Comparison of ENCODE assay signal across 10 cellular contexts in genomic region chr3:10198226-10198625, GRCh38. TPM values are rescaled to one million over a fixed set of nuclear protein-coding genes. Genes with fewer than 3 reads are reported as not detected.
DNase-seq lines count a peak whose midpoint lies in the region; ATAC-seq and TF ChIP-seq lines count a peak whose summit lies in the region.
"Had no signal": no experiment of that assay in that cellular context is flagged by ENCODE, and none has a peak within 500 bp of the region (broad histone marks: within the 10 kb centered on the region; RNA-seq: fewer than 3 reads in every experiment).

No MANE protein-coding gene starts in this region.

- peak overlapping the region; percentile 92 for H3K4me2 ChIP-seq in BLaER1

- no peaks in the 10 kb centered on the region for H4K20me1 ChIP-seq in BLaER1

- H3K36me3 Mint-ChIP-seq in activated naive CD8-positive, alpha-beta T cell treated with anti-CD3 and anti-CD28 coated beads, Interleukin-2, amount 50 U/mL, for 24 hours (ENCODE audit: low read depth): peaks cover 6% of the 10 kb centered on the region
- H3K36me3 Mint-ChIP-seq in natural killer cell: peaks cover 8% of the 10 kb centered on the region

- H3K4me1 ChIP-seq in BLaER1: peaks cover 86% of the 10 kb centered on the region
- peaks cover 0 to 40% (median 28%) of the 10 kb centered on the region in 4 donors for H3K4me1 ChIP-seq in tibial artery

- H3K27me3 Mint-ChIP-seq in activated naive CD8-positive, alpha-beta T cell treated with anti-CD3 and anti-CD28 coated beads, Interleukin-2, amount 50 U/mL, for 24 hours: no peaks in the 10 kb centered on the region
- no peaks in the 10 kb centered on the region for H3K27me3 Mint-ChIP-seq in natural killer cell (ENCODE audit: low read depth in 2 of 2)

- DNase-seq in HL-60 (ENCODE audit: low read depth in 1 of 2, low spot score in 1 of 2): no peak
- DNase-seq in activated naive CD8-positive, alpha-beta T cell treated with anti-CD3 and anti-CD28 coated beads, Interleukin-2, amount 50 U/mL, for 24 hours: no peak
- no peak for DNase-seq in natural killer cell
- no peak for DNase-seq in activated CD4-positive, CD25-positive, alpha-beta regulatory T cell (lab: John Stamatoyannopoulos, UW)
- no peak for DNase-seq in occipital lobe (lab: John Stamatoyannopoulos, UW)
- DNase-seq in tibial artery: no peak
- no peak for DNase-seq in SKM-1 (lab: John Stamatoyannopoulos, UW; ENCODE audit: unreplicated experiment)
- DNase-seq: glutamatergic neuron, trophoblast cell had no signal

- H3K4me3 ChIP-seq in BLaER1 (0 out of 2 replicates have a peak overlapping the region, but pooled peaks have one; percentile 15), HL-60 (replicated peaks; ENCODE audit: insufficient read depth, low read length) (no peak overlapping the region), tibial artery (no peak overlapping the region)

- no peaks in the 10 kb centered on the region for H3K9me3 ChIP-seq in BLaER1
- H3K9me3 ChIP-seq in tibial artery: no peaks in the 10 kb centered on the region

- H3K4me3 Mint-ChIP-seq in activated naive CD8-positive, alpha-beta T cell treated with anti-CD3 and anti-CD28 coated beads, Interleukin-2, amount 50 U/mL, for 24 hours: peak overlapping the region; percentile 15
- H3K4me3 Mint-ChIP-seq in natural killer cell: no peak overlapping the region

- H3K9me3 Mint-ChIP-seq in activated naive CD8-positive, alpha-beta T cell treated with anti-CD3 and anti-CD28 coated beads, Interleukin-2, amount 50 U/mL, for 24 hours: no peaks in the 10 kb centered on the region
- no peaks in the 10 kb centered on the region for H3K9me3 Mint-ChIP-seq in natural killer cell

- H3K9ac ChIP-seq in BLaER1: peak overlapping the region; percentile 56

- intact Hi-C loops in natural killer cell (cut with micrococcal nuclease) (no loop called here), tibial artery (cut with DNase I; ENCODE audit: low total_unique reads) (no loop called here)

- peak overlapping the region; percentile 71 for H3K27ac ChIP-seq in BLaER1
- peak overlapping the region; percentile 60 for H3K27ac ChIP-seq in HL-60 (replicated peaks)
- no peak overlapping the region for H3K27ac ChIP-seq in tibial artery

- H3K4me1 Mint-ChIP-seq in activated naive CD8-positive, alpha-beta T cell treated with anti-CD3 and anti-CD28 coated beads, Interleukin-2, amount 50 U/mL, for 24 hours: peaks cover 77% of the 10 kb centered on the region
- H3K4me1 Mint-ChIP-seq in natural killer cell: peaks cover 44 to 59% of the 10 kb centered on the region in 2 donors

- TF ChIP-seq CTCF in HL-60 (IDR thresholded peaks at IDR 0.05; ENCODE audit: insufficient read depth, low read length) (no peak), natural killer cell (IDR thresholded peaks at IDR 0.05) (no peak), tibial artery (IDR thresholded peaks at IDR 0.05) (no peak)

- H3K27me3 ChIP-seq in BLaER1 (no peaks in the 10 kb centered on the region), HL-60 (ENCODE audit: insufficient read depth, poor library complexity, severe bottlenecking) (no peaks in the 10 kb centered on the region), tibial artery (no peaks in the 10 kb centered on the region)

- peak overlapping the region; percentile 93 for H3K27ac Mint-ChIP-seq in activated naive CD8-positive, alpha-beta T cell treated with anti-CD3 and anti-CD28 coated beads, Interleukin-2, amount 50 U/mL, for 24 hours
- peak overlapping the region; percentile 99 to 100 for H3K27ac Mint-ChIP-seq in natural killer cell

- H3K36me3 ChIP-seq in BLaER1 (no peaks in the 10 kb centered on the region), tibial artery (peaks cover 0 to 12% (median 4%) of the 10 kb centered on the region in 3 donors)

- ATAC-seq in activated naive CD8-positive, alpha-beta T cell treated with anti-CD3 and anti-CD28 coated beads, Interleukin-2, amount 50 U/mL, for 24 hours: no peak
- ATAC-seq in natural killer cell: no peak

RNA-seq across cellular contexts. Expression of gene IRAK2, which starts 33.5 kb away (rescaled TPM):
- total RNA-seq in natural killer cell (10 to 100 TPM; 10.4 to 28.2 (median 10.9) TPM), occipital lobe (3.7 TPM)

RNA-seq across cellular contexts. Expression of gene TATDN2, which starts 50.0 kb away (rescaled TPM):
- total RNA-seq in natural killer cell (10 to 100 TPM; 75.6 to 99.4 (median 88.4) TPM), occipital lobe (21.1 TPM)

RNA-seq across cellular contexts. Expression of gene VHL, which starts 56.6 kb away (rescaled TPM):
- 100 to 1,000 TPM in 2 of 3 donors, 10 to 100 TPM in 1; 94.9 to 113 (median 102) TPM for total RNA-seq in natural killer cell
- 112 TPM for total RNA-seq in occipital lobe

Comparison
In these comparisons a context has a peak if more than half of its experiments do, and no peak if none do; other contexts are left out.
1. H3K27ac ChIP-seq: peak in BLaER1 (single experiment) and HL-60 (single experiment); none in tibial artery (0 of 2).